In genomic region chr1:185969028-185969427, GRCh38 we compare ENCODE assay signal across 18 cellular contexts.
DNase-seq lines count a peak whose midpoint lies in the region; ATAC-seq, FAIRE-seq and TF ChIP-seq lines count a peak whose summit lies in the region.
"Had no signal": no experiment of that assay in that cellular context is flagged by ENCODE, and none has a peak within 500 bp of the region (broad histone marks: within the 10 kb centered on the region; RNA-seq: fewer than 3 reads in every experiment).

No MANE protein-coding gene starts in this region.

- no peaks in the 10 kb centered on the region for H3K27me3 ChIP-seq in GM23248 (replicated peaks; ENCODE audit: insufficient read depth)
- H3K27me3 ChIP-seq in astrocyte (ENCODE audit: insufficient read depth, low read length), result no peaks in the 10 kb centered on the region
- no peaks in the 10 kb centered on the region for H3K27me3 ChIP-seq in subcutaneous abdominal adipose tissue (ENCODE audit: control insufficient read depth in 5 of 5, insufficient read depth in 4 of 5, low read length in 5 of 5)
- H3K27me3 ChIP-seq: left lung had no signal

- H2AFZ ChIP-seq in GM23248 (peak overlapping the region; percentile 12), astrocyte (ENCODE audit: low read depth, low read length) (no peak overlapping the region)

- H3K27ac ChIP-seq in GM23248 (peak overlapping the region; percentile 68), astrocyte (ENCODE audit: low read depth, low read length) (peak overlapping the region; percentile 37), subcutaneous abdominal adipose tissue (ENCODE audit: low read depth, low read length) (peak overlapping the region; percentile 45)
- H3K27ac ChIP-seq: prostate gland had no signal

- ATAC-seq in HG03521 (IDR thresholded peaks at IDR 0.05; ENCODE audit: unreplicated experiment), result no peak
- ATAC-seq: activated T-cell treated with anti-CD3 and anti-CD28 coated beads, Interleukin-2, amount 50 U/mL, for 72 hours; esophagus mucosa; left lung had no signal

- H4K20me1 ChIP-seq in GM23248 (ENCODE audit: insufficient read depth) (no peaks in the 10 kb centered on the region), astrocyte (ENCODE audit: insufficient read depth, low read length) (no peaks in the 10 kb centered on the region)

- H3K27me3 Mint-ChIP-seq in astrocyte (ENCODE audit: low read depth, unreplicated experiment), result no peaks in the 10 kb centered on the region
- H3K27me3 Mint-ChIP-seq in activated naive CD8-positive, alpha-beta T cell treated with anti-CD3 and anti-CD28 coated beads for 36 hours, result no peaks in the 10 kb centered on the region

- TF ChIP-seq CTCF in astrocyte (IDR thresholded peaks at IDR 0.05; ENCODE audit: insufficient read depth, low read depth, low read length) (no peak), fibroblast of villous mesenchyme (IDR thresholded peaks at IDR 0.05; ENCODE audit: insufficient read depth, low read depth, low read length) (no peak)

- peaks cover 51% of the 10 kb centered on the region for H3F3A ChIP-seq in GM23248 (ENCODE audit: insufficient read depth)

- peak; percentile 66 for DNase-seq in GM23248
- no peak for DNase-seq in astrocyte (ENCODE audit: low read depth)
- peak; percentile 59 for DNase-seq in fibroblast of villous mesenchyme (ENCODE audit: low read depth)
- DNase-seq in activated naive CD8-positive, alpha-beta T cell treated with anti-CD3 and anti-CD28 coated beads for 36 hours, result no peak
- no peak for DNase-seq in SW480 (ENCODE audit: low spot score)
- DNase-seq: activated CD4-positive, alpha-beta T cell treated with anti-CD3 and anti-CD28 coated beads, Interleukin-2, amount 50 U/mL, for 48 hours; activated T-cell treated with anti-CD3 and anti-CD28 coated beads, Interleukin-2, amount 50 U/mL, for 72 hours; CD4-positive, alpha-beta memory T cell; cortex of kidney; DMS79 treated with DMSO at 0.1 percent for 48 hours; left lung; NCI-H1694; NCI-H446 treated with DMSO at 0.1 percent for 48 hours; stimulated activated CD4-positive, alpha-beta T cell treated with anti-CD3 and anti-CD28 coated beads, Interleukin-2, amount 100 ng/mL, for 24 hours had no signal

- peak overlapping the region; percentile 92 for H3K27ac Mint-ChIP-seq in astrocyte (ENCODE audit: unreplicated experiment)
- H3K27ac Mint-ChIP-seq in activated naive CD8-positive, alpha-beta T cell treated with anti-CD3 and anti-CD28 coated beads for 36 hours, result no peak overlapping the region
- H3K27ac Mint-ChIP-seq: activated T-cell treated with anti-CD3 and anti-CD28 coated beads, Interleukin-2, amount 50 U/mL, for 72 hours; CD4-positive, alpha-beta memory T cell had no signal

- WGBS in GM23248 (ENCODE audit: low coverage in 1 of 2, low lambda C conversion rate in 2 of 2, missing lambda C conversion rate in 2 of 2), 2 experiments, result 14% methylated on average over 4 of the region's 4 CpGs

- no peak for FAIRE-seq in astrocyte (lab: Jason Lieb, UNC)

- peaks cover 57% of the 10 kb centered on the region for H3K4me1 Mint-ChIP-seq in astrocyte (ENCODE audit: low read depth, unreplicated experiment)
- no peaks in the 10 kb centered on the region for H3K4me1 Mint-ChIP-seq in activated naive CD8-positive, alpha-beta T cell treated with anti-CD3 and anti-CD28 coated beads for 36 hours
- H3K4me1 Mint-ChIP-seq: CD4-positive, alpha-beta memory T cell had no signal

- H3K4me3 Mint-ChIP-seq in astrocyte (ENCODE audit: unreplicated experiment), result no peak overlapping the region
- H3K4me3 Mint-ChIP-seq in activated naive CD8-positive, alpha-beta T cell treated with anti-CD3 and anti-CD28 coated beads for 36 hours, result no peak overlapping the region
- H3K4me3 Mint-ChIP-seq: activated T-cell treated with anti-CD3 and anti-CD28 coated beads, Interleukin-2, amount 50 U/mL, for 72 hours; CD4-positive, alpha-beta memory T cell had no signal

- H3K79me2 ChIP-seq in GM23248 (ENCODE audit: insufficient read depth), result no peaks in the 10 kb centered on the region
- H3K79me2 ChIP-seq in astrocyte (ENCODE audit: insufficient read depth, low read length), result no peaks in the 10 kb centered on the region

- in situ Hi-C loops in GM23248 (cut with MboI), result no loop called here

- H3K4me3 ChIP-seq in GM23248 (peak overlapping the region; percentile 27), astrocyte (ENCODE audit: insufficient read depth, low read depth, low read length) (no peak overlapping the region), fibroblast of villous mesenchyme (ENCODE audit: low read depth, low read length) (no peak overlapping the region), subcutaneous abdominal adipose tissue (ENCODE audit: low read depth in 1 of 5, low read length in 5 of 5) (no peak overlapping the region)
- H3K4me3 ChIP-seq: left lung, prostate gland had no signal

- H3K4me2 ChIP-seq in GM23248 (ENCODE audit: unreplicated experiment) (peak overlapping the region; percentile 69), astrocyte (ENCODE audit: low read length) (peak overlapping the region; percentile 16)

- H3K9me3 Mint-ChIP-seq in astrocyte (ENCODE audit: unreplicated experiment), result no peaks in the 10 kb centered on the region
- H3K9me3 Mint-ChIP-seq in activated naive CD8-positive, alpha-beta T cell treated with anti-CD3 and anti-CD28 coated beads for 36 hours, result no peaks in the 10 kb centered on the region
- H3K9me3 Mint-ChIP-seq: activated T-cell treated with anti-CD3 and anti-CD28 coated beads, Interleukin-2, amount 50 U/mL, for 72 hours had no signal

- H3K36me3 Mint-ChIP-seq in astrocyte (ENCODE audit: low read depth, unreplicated experiment), result no peaks in the 10 kb centered on the region
- H3K36me3 Mint-ChIP-seq in activated naive CD8-positive, alpha-beta T cell treated with anti-CD3 and anti-CD28 coated beads for 36 hours, result no peaks in the 10 kb centered on the region
- H3K36me3 Mint-ChIP-seq: CD4-positive, alpha-beta memory T cell had no signal

- H3K9ac ChIP-seq in GM23248, result peak overlapping the region; percentile 27
- no peak overlapping the region for H3K9ac ChIP-seq in astrocyte (ENCODE audit: low read length)
- no peak overlapping the region for H3K9ac ChIP-seq in subcutaneous abdominal adipose tissue (ENCODE audit: low read length in 5 of 5)

- H3K36me3 ChIP-seq in GM23248 (ENCODE audit: low read depth) (no peaks in the 10 kb centered on the region), astrocyte (ENCODE audit: insufficient read depth, low read length) (no peaks in the 10 kb centered on the region), subcutaneous abdominal adipose tissue (ENCODE audit: control insufficient read depth in 5 of 5, insufficient read depth in 5 of 5, low read length in 5 of 5) (peaks cover 0 to 2% (median 0%) of the 10 kb centered on the region in 5 donors)
- H3K36me3 ChIP-seq: left lung, prostate gland had no signal

- H3K4me1 ChIP-seq in GM23248 (ENCODE audit: insufficient read depth), result peaks cover 64% of the 10 kb centered on the region
- peaks cover 40% of the 10 kb centered on the region for H3K4me1 ChIP-seq in astrocyte (ENCODE audit: insufficient read depth, low read length)
- peaks cover 0 to 22% (median 3%) of the 10 kb centered on the region in 5 donors for H3K4me1 ChIP-seq in subcutaneous abdominal adipose tissue (ENCODE audit: control insufficient read depth in 5 of 5, insufficient read depth in 5 of 5, low read length in 5 of 5)
- H3K4me1 ChIP-seq: prostate gland had no signal

- H3K9me3 ChIP-seq in GM23248 (ENCODE audit: low read depth) (no peaks in the 10 kb centered on the region), astrocyte (ENCODE audit: insufficient read depth, low read depth, low read length) (no peaks in the 10 kb centered on the region), subcutaneous abdominal adipose tissue (ENCODE audit: control insufficient read depth in 5 of 5, low read length in 5 of 5) (no peaks in the 10 kb centered on the region)
- H3K9me3 ChIP-seq: left lung, prostate gland had no signal

- no peaks in the 10 kb centered on the region for H3K9me2 ChIP-seq in GM23248 (ENCODE audit: insufficient read depth)

Comparison
In these comparisons a context has a peak if more than half of its experiments do, and no peak if none do; other contexts are left out.
1. DNase-seq: peak in GM23248 (single experiment) and fibroblast of villous mesenchyme (single experiment); none in astrocyte (single experiment), activated naive CD8-positive, alpha-beta T cell treated with anti-CD3 and anti-CD28 coated beads for 36 hours (single experiment) and SW480 (single experiment).
2. Peak in every context shown above with its lines, with median percentiles within 50 percentile points of each other: H3K27ac ChIP-seq.